In the genomic region with DNA sequence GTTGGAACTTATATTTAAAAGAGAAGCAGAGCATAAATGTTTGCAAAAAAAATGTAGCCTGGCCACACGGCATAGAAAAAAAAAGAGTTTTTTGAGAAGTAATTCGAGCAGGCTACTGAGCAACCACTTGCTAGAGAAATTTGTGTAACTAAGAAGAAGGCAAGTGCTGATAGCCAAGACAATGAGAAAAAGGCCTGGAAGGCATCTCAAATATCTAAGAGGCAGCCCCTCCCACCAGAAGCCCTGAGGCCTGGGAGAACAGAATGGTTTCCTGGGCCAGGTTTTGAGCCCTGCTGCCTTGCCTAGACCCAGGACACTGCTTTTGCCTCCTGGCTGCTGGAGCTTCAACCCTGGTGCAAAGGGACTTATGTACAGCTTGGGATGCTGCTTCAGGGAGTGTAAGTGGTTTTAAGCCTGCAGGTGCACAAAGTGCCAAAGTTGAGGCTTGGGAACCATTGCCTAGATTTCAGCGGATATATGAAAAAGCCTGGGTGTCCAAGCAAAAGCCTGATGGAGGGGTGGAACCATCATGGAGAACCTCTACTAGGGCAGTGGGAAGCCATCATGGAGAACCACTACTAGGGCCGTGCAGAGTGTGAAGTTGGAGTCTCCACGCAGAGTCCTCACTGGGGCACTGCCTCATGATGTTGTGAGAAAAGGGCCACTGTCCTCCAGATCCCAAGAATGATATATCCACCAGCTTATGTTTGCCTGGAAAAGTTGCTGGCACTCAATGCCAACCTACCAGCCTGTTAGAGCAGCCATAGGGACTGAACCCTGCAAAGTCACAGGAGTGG, we compare ENCODE assay signal across 1 cellular context.
TF ChIP-seq lines count a peak whose summit lies in the region.

No MANE protein-coding gene starts in this region.

TF ChIP-seq in GM23338, 12 proteins besides CTCF, POLR2A, EP300 and RAD21 (continued from another document):
- TF ChIP-seq REST (IDR thresholded peaks at IDR 0.05; ENCODE audit: unreplicated experiment) (no peak), ZNF331 (CRISPR knock-in tag; IDR thresholded peaks at IDR 0.05; ENCODE audit: low read depth) (no peak), EZH2 (IDR thresholded peaks at IDR 0.05; ENCODE audit: low read depth, unreplicated experiment) (no peak)
